15 cellular contexts compared by ENCODE assay signal in the genomic region with DNA sequence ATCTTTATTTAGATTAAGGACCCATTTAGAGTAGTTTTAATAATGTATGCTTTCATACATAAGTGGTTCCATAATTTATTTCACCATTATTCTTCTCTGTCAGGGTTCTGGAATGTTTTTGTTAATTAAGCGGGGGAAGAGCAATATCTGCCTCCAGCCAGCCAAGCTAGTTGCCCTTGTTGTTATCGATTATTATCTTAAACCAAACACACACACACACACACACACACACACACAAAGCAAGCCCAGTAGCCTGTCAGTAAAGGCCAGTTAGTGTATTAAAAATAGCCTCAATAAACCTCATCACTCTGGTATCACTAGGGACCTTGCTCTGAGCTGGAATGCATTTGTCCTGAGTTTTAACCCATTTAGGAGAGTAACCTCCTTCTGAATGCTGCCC.
A peak's percentile ranks its signal among the peaks of the same experiment; 100 is the strongest.
DNase-seq lines count a peak whose midpoint lies in the region; ATAC-seq, FAIRE-seq and TF ChIP-seq lines count a peak whose summit lies in the region.
"Had no signal": no experiment of that assay in that cellular context is flagged by ENCODE, and none has a peak within 500 bp of the region (broad histone marks: within the 10 kb centered on the region; RNA-seq: fewer than 3 reads in every experiment).

No MANE protein-coding gene starts in this region.

- H3K27ac Mint-ChIP-seq in activated naive CD8-positive, alpha-beta T cell treated with anti-CD3 and anti-CD28 coated beads, Interleukin-2, amount 50 U/mL, for 24 hours = peak overlapping the region; percentile 91

- peak overlapping the region in 1 of 11 experiments; percentile 47; a peak in 1 of 22 replicates for H3K27ac ChIP-seq in BLaER1 treated with 17β-estradiol and CSF1 and Interleukin-3, amounts not matched to agents 10 nM and 100 nM
- H3K27ac ChIP-seq in coronary artery = no peak overlapping the region
- H3K27ac ChIP-seq: SK-N-MC, VCaP had no signal

- H4K20me1 ChIP-seq in BLaER1 treated with 17β-estradiol and CSF1 and Interleukin-3, amounts not matched to agents 10 nM and 100 nM = no peaks in the 10 kb centered on the region

- H3K9ac ChIP-seq in BLaER1 treated with 17β-estradiol and CSF1 and Interleukin-3, amounts not matched to agents 10 nM and 100 nM = no peak overlapping the region

- TF ChIP-seq CTCF in coronary artery (IDR thresholded peaks at IDR 0.05) = no peak

- H3K9me3 ChIP-seq in BLaER1 treated with 17β-estradiol and CSF1 and Interleukin-3, amounts not matched to agents 10 nM and 100 nM (replicated peaks in 1 of 11) = no peaks in the 10 kb centered on the region

- peak overlapping the region in 10 of 11 experiments; percentile 76 to 87 (median 83); a peak in 20 of 22 replicates for H3K4me2 ChIP-seq in BLaER1 treated with 17β-estradiol and CSF1 and Interleukin-3, amounts not matched to agents 10 nM and 100 nM

- no peaks in the 10 kb centered on the region for H3K36me3 Mint-ChIP-seq in activated naive CD8-positive, alpha-beta T cell treated with anti-CD3 and anti-CD28 coated beads, Interleukin-2, amount 50 U/mL, for 24 hours (ENCODE audit: low read depth)

- no peaks in the 10 kb centered on the region for H3K27me3 Mint-ChIP-seq in activated naive CD8-positive, alpha-beta T cell treated with anti-CD3 and anti-CD28 coated beads, Interleukin-2, amount 50 U/mL, for 24 hours

- no peak overlapping the region for H3K4me3 ChIP-seq in BLaER1 treated with 17β-estradiol and CSF1 and Interleukin-3, amounts not matched to agents 10 nM and 100 nM
- H3K4me3 ChIP-seq in coronary artery = no peak overlapping the region
- H3K4me3 ChIP-seq: SK-N-MC had no signal

- peaks cover 95% of the 10 kb centered on the region for H3K4me1 Mint-ChIP-seq in activated naive CD8-positive, alpha-beta T cell treated with anti-CD3 and anti-CD28 coated beads, Interleukin-2, amount 50 U/mL, for 24 hours

- DNase-seq in GM18507 (ENCODE audit: extremely low spot score, insufficient read length, low read depth) (no peak), myocyte (ENCODE audit: low read depth) (peak; percentile 51), NCI-H510A (lab: John Stamatoyannopoulos, UW) (no peak), coronary artery (ENCODE audit: low spot score) (no peak), RCC 7860 (ENCODE audit: low spot score) (no peak)
- DNase-seq in activated naive CD8-positive, alpha-beta T cell treated with anti-CD3 and anti-CD28 coated beads, Interleukin-2, amount 50 U/mL, for 24 hours = no peak
- DNase-seq in stimulated activated CD4-positive, alpha-beta T cell treated with anti-CD3 and anti-CD28 coated beads, Interleukin-4, amount 100 ng/mL, for 1 hour = no peak
- DNase-seq: DND-41, mesendoderm, MM.1S, NCI-H2107 had no signal

- no peak for ATAC-seq in activated naive CD8-positive, alpha-beta T cell treated with anti-CD3 and anti-CD28 coated beads, Interleukin-2, amount 50 U/mL, for 24 hours

- peak; percentile 9 for FAIRE-seq in GM18507 (lab: Jason Lieb, UNC)
- FAIRE-seq in RCC 7860 (lab: Jason Lieb, UNC) = no peak
- FAIRE-seq: HTR-8/SVneo had no signal

- H3K4me1 ChIP-seq in BLaER1 treated with 17β-estradiol and CSF1 and Interleukin-3, amounts not matched to agents 10 nM and 100 nM = peaks cover 63 to 74% (median 71%) of the 10 kb centered on the region in 10 experiments

- no peaks in the 10 kb centered on the region for H3K36me3 ChIP-seq in BLaER1 treated with 17β-estradiol and CSF1 and Interleukin-3, amounts not matched to agents 10 nM and 100 nM

- H3K9me3 Mint-ChIP-seq in activated naive CD8-positive, alpha-beta T cell treated with anti-CD3 and anti-CD28 coated beads, Interleukin-2, amount 50 U/mL, for 24 hours = no peaks in the 10 kb centered on the region

- H3K4me3 Mint-ChIP-seq in activated naive CD8-positive, alpha-beta T cell treated with anti-CD3 and anti-CD28 coated beads, Interleukin-2, amount 50 U/mL, for 24 hours = peak overlapping the region; percentile 80

- H3K27me3 ChIP-seq in BLaER1 treated with 17β-estradiol and CSF1 and Interleukin-3, amounts not matched to agents 10 nM and 100 nM = no peaks in the 10 kb centered on the region
